Comparison of ENCODE assay signal across 22 cellular contexts in the genomic region with DNA sequence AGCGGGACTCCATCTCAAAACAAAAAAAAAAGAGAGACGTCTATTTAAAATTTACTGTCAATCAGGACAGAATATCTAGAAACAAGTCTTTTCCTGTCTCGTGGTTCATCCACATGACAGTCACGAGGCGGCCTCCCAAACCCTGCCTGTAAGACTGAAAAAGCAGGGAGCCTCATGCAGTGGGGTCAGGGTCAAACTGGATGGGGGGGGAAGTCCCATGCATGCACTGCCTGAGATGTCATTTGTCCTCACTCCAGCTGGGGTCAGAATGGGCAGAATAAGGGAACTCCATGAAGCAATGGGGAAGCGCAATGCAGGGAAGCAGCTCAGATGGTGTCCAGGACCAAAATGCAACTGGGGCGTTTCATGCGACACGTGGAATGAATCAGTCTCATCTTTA.
DNase-seq lines count a peak whose midpoint lies in the region; ATAC-seq and TF ChIP-seq lines count a peak whose summit lies in the region.
"Had no signal": no experiment of that assay in that cellular context is flagged by ENCODE, and none has a peak within 500 bp of the region (broad histone marks: within the 10 kb centered on the region; RNA-seq: fewer than 3 reads in every experiment).

No MANE protein-coding gene starts in this region.

- peaks cover 57% of the 10 kb centered on the region for H3K36me3 Mint-ChIP-seq in activated T-helper 2 cell treated with anti-CD3 and anti-CD28 coated beads, Interferon-gamma antibody, Interleukin-2, Interleukin-4, amounts not matched to agents 10 μg/mL and 5 μg/mL and 100 μg/mL, durations not matched to agents 14 hours and 24 hours and 36 hours (ENCODE audit: low read depth)
- H3K36me3 Mint-ChIP-seq in WTC11: peaks cover 82% of the 10 kb centered on the region

- H3K36me3 ChIP-seq in left ventricle myocardium inferior (peaks cover 100% of the 10 kb centered on the region), right lobe of liver (peaks cover 0 to 9% (median 2%) of the 10 kb centered on the region in 4 donors)

- H3K4me3 Mint-ChIP-seq in activated T-helper 2 cell treated with anti-CD3 and anti-CD28 coated beads, Interferon-gamma antibody, Interleukin-2, Interleukin-4, amounts not matched to agents 10 μg/mL and 5 μg/mL and 100 μg/mL, durations not matched to agents 14 hours and 24 hours and 36 hours (ENCODE audit: low read depth): no peak overlapping the region
- H3K4me3 Mint-ChIP-seq in WTC11: no peak overlapping the region
- H3K4me3 Mint-ChIP-seq: activated naive CD4-positive, alpha-beta T cell treated with anti-CD3 and anti-CD28 coated beads, Interleukin-2, amount 10 ng/mL, durations not matched to agents 7 days and 5 days; mesothelial cell of epicardium; neural progenitor cell had no signal

- H3K4me3 ChIP-seq in right cardiac atrium (ENCODE audit: low read length) (no peak overlapping the region), left ventricle myocardium inferior (no peak overlapping the region), right lobe of liver (no peak overlapping the region)
- H3K4me3 ChIP-seq: body of pancreas, colonic mucosa, neural progenitor cell, psoas muscle had no signal

- H3K27me3 Mint-ChIP-seq in activated T-helper 2 cell treated with anti-CD3 and anti-CD28 coated beads, Interferon-gamma antibody, Interleukin-2, Interleukin-4, amounts not matched to agents 10 μg/mL and 5 μg/mL and 100 μg/mL, durations not matched to agents 14 hours and 24 hours and 36 hours (ENCODE audit: low read depth): no peaks in the 10 kb centered on the region
- no peaks in the 10 kb centered on the region for H3K27me3 Mint-ChIP-seq in WTC11 (ENCODE audit: low read depth)

- H3K4me1 Mint-ChIP-seq in activated T-helper 2 cell treated with anti-CD3 and anti-CD28 coated beads, Interferon-gamma antibody, Interleukin-2, Interleukin-4, amounts not matched to agents 10 μg/mL and 5 μg/mL and 100 μg/mL, durations not matched to agents 14 hours and 24 hours and 36 hours (ENCODE audit: low read depth): peaks cover 5% of the 10 kb centered on the region
- no peaks in the 10 kb centered on the region for H3K4me1 Mint-ChIP-seq in WTC11
- H3K4me1 Mint-ChIP-seq: mesothelial cell of epicardium, neural progenitor cell had no signal

- TF ChIP-seq POLR2A in right lobe of liver (IDR thresholded peaks at IDR 0.05): no peak

- CTCF ChIA-PET in WTC11 (lab: Charles Lee): no interaction called here

- DNase-seq in right cardiac atrium (peak in 2 of 3 donors; percentile 17 to 44), left ventricle myocardium inferior (no peak), right lobe of liver (peak in 1 of 3 donors; percentile 37), WTC11 (ENCODE audit: low spot score) (no peak)
- DNase-seq in activated T-helper 2 cell treated with anti-CD3 and anti-CD28 coated beads, Interferon-gamma antibody, Interleukin-2, Interleukin-4, amounts not matched to agents 10 μg/mL and 5 μg/mL and 100 μg/mL, durations not matched to agents 14 hours and 24 hours and 36 hours (ENCODE audit: low spot score): no peak
- DNase-seq: activated CD8-positive, alpha-beta memory T cell treated with anti-CD3 and anti-CD28 coated beads, Interleukin-2, amount 50 U/mL, for 48 hours; activated naive CD4-positive, alpha-beta T cell treated with anti-CD3 and anti-CD28 coated beads, Interleukin-2, amount 10 ng/mL, durations not matched to agents 7 days and 5 days; body of pancreas; Caco-2; colonic mucosa; EL; KBM-7; NCI-H2081; T1000 had no signal

- POLR2A ChIA-PET in WTC11 (lab: Charles Lee): no interaction called here

- 83% methylated on average over 9 of the region's 9 CpGs for WGBS in right cardiac atrium
- 54% methylated on average over 8 of the region's 9 CpGs for WGBS in right lobe of liver (ENCODE audit: insufficient coverage, low coverage, low lambda C conversion rate, missing lambda C conversion rate)

- H3K9me3 ChIP-seq in right cardiac atrium (ENCODE audit: control insufficient read depth, low read length) (no peaks in the 10 kb centered on the region), left ventricle myocardium inferior (replicated peaks) (no peaks in the 10 kb centered on the region), right lobe of liver (no peaks in the 10 kb centered on the region)
- H3K9me3 ChIP-seq: body of pancreas, Caco-2, colonic mucosa, psoas muscle had no signal

- H3K27me3 ChIP-seq in right cardiac atrium (ENCODE audit: control insufficient read depth, insufficient read depth) (no peaks in the 10 kb centered on the region), left ventricle myocardium inferior (ENCODE audit: low read depth) (no peaks in the 10 kb centered on the region), right lobe of liver (no peaks in the 10 kb centered on the region)
- H3K27me3 ChIP-seq: body of pancreas, colonic mucosa, neural progenitor cell had no signal

- H3K27ac ChIP-seq in right cardiac atrium (ENCODE audit: low read length): no peak overlapping the region
- no peak overlapping the region for H3K27ac ChIP-seq in left ventricle myocardium inferior (replicated peaks)
- no peak overlapping the region for H3K27ac ChIP-seq in right lobe of liver
- H3K27ac ChIP-seq: body of pancreas, colonic mucosa, neural progenitor cell, psoas muscle had no signal

- H3K4me1 ChIP-seq in right cardiac atrium (ENCODE audit: control insufficient read depth, insufficient read depth, low read length): no peaks in the 10 kb centered on the region
- H3K4me1 ChIP-seq in left ventricle myocardium inferior: no peaks in the 10 kb centered on the region
- H3K4me1 ChIP-seq in right lobe of liver: no peaks in the 10 kb centered on the region
- H3K4me1 ChIP-seq: body of pancreas, Caco-2, colonic mucosa, neural progenitor cell, psoas muscle had no signal

- TF ChIP-seq CTCF in left ventricle myocardium inferior (IDR thresholded peaks at IDR 0.05; ENCODE audit: borderline replicate concordance) (no peak), right lobe of liver (IDR thresholded peaks at IDR 0.05) (no peak), WTC11 (IDR thresholded peaks at IDR 0.05) (no peak)

- H3K27ac Mint-ChIP-seq in activated T-helper 2 cell treated with anti-CD3 and anti-CD28 coated beads, Interferon-gamma antibody, Interleukin-2, Interleukin-4, amounts not matched to agents 10 μg/mL and 5 μg/mL and 100 μg/mL, durations not matched to agents 14 hours and 24 hours and 36 hours: peak overlapping the region; percentile 26
- no peak overlapping the region for H3K27ac Mint-ChIP-seq in WTC11
- H3K27ac Mint-ChIP-seq: mesothelial cell of epicardium, neural progenitor cell had no signal

- ATAC-seq in right cardiac atrium: no peak
- ATAC-seq in right lobe of liver: peak; percentile 49 to 79 (median 60)
- ATAC-seq in GM19324 (IDR thresholded peaks at IDR 0.05; ENCODE audit: low FRiP score, unreplicated experiment): no peak
- ATAC-seq in GM18520 (IDR thresholded peaks at IDR 0.05; ENCODE audit: unreplicated experiment): no peak
- ATAC-seq in HG03342 (IDR thresholded peaks at IDR 0.05; ENCODE audit: unreplicated experiment): no peak
- ATAC-seq in WTC11: no peak
- ATAC-seq: activated CD4-positive, CD25-positive, alpha-beta regulatory T cell treated with anti-CD3 and anti-CD28 coated beads, Interleukin-2, amount 50 U/mL, for 24 hours; body of pancreas; psoas muscle; SK-N-SH treated with all-trans-retinoic acid at 6 μM for 48 hours had no signal

- H3K9me3 Mint-ChIP-seq in activated T-helper 2 cell treated with anti-CD3 and anti-CD28 coated beads, Interferon-gamma antibody, Interleukin-2, Interleukin-4, amounts not matched to agents 10 μg/mL and 5 μg/mL and 100 μg/mL, durations not matched to agents 14 hours and 24 hours and 36 hours: no peaks in the 10 kb centered on the region
- H3K9me3 Mint-ChIP-seq in WTC11: peaks cover 13% of the 10 kb centered on the region
- H3K9me3 Mint-ChIP-seq: activated naive CD4-positive, alpha-beta T cell treated with anti-CD3 and anti-CD28 coated beads, Interleukin-2, amount 10 ng/mL, durations not matched to agents 7 days and 5 days had no signal

- intact Hi-C loops in right cardiac atrium (cut with DNase I): no loop called here
- intact Hi-C loops in left ventricle myocardium inferior (cut with micrococcal nuclease): no loop called here
- intact Hi-C loops in activated T-helper 2 cell treated with anti-CD3 and anti-CD28 coated beads, Interferon-gamma antibody, Interleukin-2, Interleukin-4, amounts not matched to agents 10 μg/mL and 5 μg/mL and 100 μg/mL, durations not matched to agents 14 hours and 24 hours and 36 hours (cut with micrococcal nuclease): no loop called here
- intact Hi-C loops in right lobe of liver (cut with DNase I): no loop called here

TF ChIP-seq in WTC11, 78 proteins besides CTCF, POLR2A, EP300 and RAD21:
- TF ChIP-seq ZNF219 (CRISPR knock-in tag; IDR thresholded peaks at IDR 0.05; ENCODE audit: borderline replicate concordance) (no peak), NR2C2 (CRISPR knock-in tag; IDR thresholded peaks at IDR 0.05) (no peak), NFATC4 (CRISPR knock-in tag; IDR thresholded peaks at IDR 0.05) (no peak), ZNF396 (CRISPR knock-in tag; IDR thresholded peaks at IDR 0.05; ENCODE audit: borderline replicate concordance) (no peak), ZNF671 (CRISPR knock-in tag; IDR thresholded peaks at IDR 0.05) (no peak), NFE2L1 (CRISPR knock-in tag; IDR thresholded peaks at IDR 0.05) (no peak)
- TF ChIP-seq, protein P1, sequence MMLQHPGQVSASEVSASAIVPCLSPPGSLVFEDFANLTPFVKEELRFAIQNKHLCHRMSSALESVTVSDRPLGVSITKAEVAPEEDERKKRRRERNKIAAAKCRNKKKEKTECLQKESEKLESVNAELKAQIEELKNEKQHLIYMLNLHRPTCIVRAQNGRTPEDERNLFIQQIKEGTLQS (CRISPR knock-in tag; conservative IDR thresholded peaks at IDR 0.05): no peak
TF ChIP-seq in WTC11: peak in this region for 0.

Comparison
In these comparisons a context has a peak if more than half of its experiments do, and no peak if none do; other contexts are left out.
1. DNase-seq: peak in right cardiac atrium (2 of 3); none in left ventricle myocardium inferior (single experiment), activated T-helper 2 cell treated with anti-CD3 and anti-CD28 coated beads, Interferon-gamma antibody, Interleukin-2, Interleukin-4, amounts not matched to agents 10 μg/mL and 5 μg/mL and 100 μg/mL, durations not matched to agents 14 hours and 24 hours and 36 hours (single experiment) and WTC11 (single experiment).
2. ATAC-seq: peak in right lobe of liver (4 of 4); none in right cardiac atrium (0 of 2), GM19324 (single experiment), GM18520 (single experiment), HG03342 (single experiment) and WTC11 (single experiment).